26 cellular contexts compared by ENCODE assay signal in genomic region chr12:116933512-116934246, GRCh38. TPM values are rescaled to one million over a fixed set of nuclear protein-coding genes. Genes with fewer than 3 reads are reported as not detected.
A peak's percentile ranks its signal among the peaks of the same experiment; 100 is the strongest.
DNase-seq lines count a peak whose midpoint lies in the region; ATAC-seq, FAIRE-seq and TF ChIP-seq lines count a peak whose summit lies in the region.
"Had no signal": no experiment of that assay in that cellular context is flagged by ENCODE, and none has a peak within 500 bp of the region (broad histone marks: within the 10 kb centered on the region; RNA-seq: fewer than 3 reads in every experiment).

No MANE protein-coding gene starts in this region.

- H3K9me3 Mint-ChIP-seq in activated CD8-positive, alpha-beta memory T cell treated with anti-CD3 and anti-CD28 coated beads, Interleukin-2, amount 10 ng/mL, durations not matched to agents 7 days and 5 days (ENCODE audit: low read depth) = no peaks in the 10 kb centered on the region
- no peaks in the 10 kb centered on the region for H3K9me3 Mint-ChIP-seq in CD8-positive, alpha-beta T cell

- POLR2A ChIA-PET in RWPE1 (lab: Yijun Ruan, JAX; ENCODE audit: low non-redundant PET) = no interaction called here
- POLR2A ChIA-PET in CD8-positive, alpha-beta T cell (lab: Charles Lee) = no interaction called here

- peaks cover 44% of the 10 kb centered on the region for H3K36me3 Mint-ChIP-seq in activated CD8-positive, alpha-beta memory T cell treated with anti-CD3 and anti-CD28 coated beads, Interleukin-2, amount 10 ng/mL, durations not matched to agents 7 days and 5 days
- peaks cover 73% of the 10 kb centered on the region for H3K36me3 Mint-ChIP-seq in CD8-positive, alpha-beta T cell

- DNase-seq in NCI-H446 treated with DMSO at 0.1 percent for 48 hours (lab: John Stamatoyannopoulos, UW) (peak; percentile 26), keratinocyte (ENCODE audit: low read depth, low spot score) (no peak), RWPE1 (ENCODE audit: low spot score) (no peak)
- DNase-seq in activated CD8-positive, alpha-beta memory T cell treated with anti-CD3 and anti-CD28 coated beads, Interleukin-2, amount 10 ng/mL, durations not matched to agents 7 days and 5 days = no peak
- DNase-seq in stimulated activated CD4-positive, alpha-beta T cell treated with anti-CD3 and anti-CD28 coated beads, Interleukin-1b, Interleukin-23, amount 100 ng/mL, for 48 hours = no peak
- no peak for DNase-seq in CD8-positive, alpha-beta T cell
- DNase-seq: AML-193, COR-L47, DMS 273 treated with DMSO at 0.1 percent for 48 hours, DMS79 treated with DMSO at 0.1 percent for 48 hours, NCI-H2029 treated with DMSO at 0.1 percent for 48 hours, NCI-H226, NCI-H524, NCI-H774, OCI-M1, Right ventricle myocardium superior had no signal

- H3K27me3 ChIP-seq in BLaER1 (no peaks in the 10 kb centered on the region), endocrine pancreas (ENCODE audit: control insufficient read depth, insufficient read depth, low read length) (no peaks in the 10 kb centered on the region), keratinocyte (ENCODE audit: control insufficient read depth, extremely low read depth, insufficient read depth, low read length) (no peaks in the 10 kb centered on the region)
- no peaks in the 10 kb centered on the region for H3K27me3 ChIP-seq in CD8-positive, alpha-beta T cell (ENCODE audit: insufficient read depth, low read length)

- dilution Hi-C loops in keratinocyte (cut with MboI; ENCODE audit: extremely low pct_ligation_motif_present, low sequenced_read_pairs) = no loop called here

- ATAC-seq in activated CD8-positive, alpha-beta memory T cell treated with anti-CD3 and anti-CD28 coated beads, Interleukin-2, amount 10 ng/mL, durations not matched to agents 7 days and 5 days = no peak
- no peak for ATAC-seq in CD8-positive, alpha-beta T cell
- ATAC-seq: GM12878, GM23338, HepG2, K562 had no signal

- H4K20me1 ChIP-seq in BLaER1 (peaks cover 38% of the 10 kb centered on the region), keratinocyte (ENCODE audit: control insufficient read depth, extremely low read depth, insufficient read depth, low read length) (no peaks in the 10 kb centered on the region)

- peaks cover 54% of the 10 kb centered on the region for H3K36me3 ChIP-seq in BLaER1
- H3K36me3 ChIP-seq in endocrine pancreas (ENCODE audit: control insufficient read depth, insufficient read depth, low read length) = no peaks in the 10 kb centered on the region
- peaks cover 0 to 8% of the 10 kb centered on the region in 2 experiments for H3K36me3 ChIP-seq in keratinocyte (ENCODE audit: control insufficient read depth in 2 of 2, extremely low read depth in 1 of 2, insufficient read depth in 2 of 2, low read length in 2 of 2)
- H3K36me3 ChIP-seq in CD8-positive, alpha-beta T cell (ENCODE audit: insufficient read depth, low read length) = peaks cover 3% of the 10 kb centered on the region

- no peak overlapping the region for H3K27ac ChIP-seq in BLaER1
- no peak overlapping the region for H3K27ac ChIP-seq in keratinocyte (ENCODE audit: control insufficient read depth, insufficient read depth, low read length)
- H3K27ac ChIP-seq in RWPE1 = no peak overlapping the region
- no peak overlapping the region for H3K27ac ChIP-seq in CD8-positive, alpha-beta T cell (ENCODE audit: low read depth, low read length)
- H3K27ac ChIP-seq: HL-60 had no signal

- intact Hi-C loops in CD8-positive, alpha-beta T cell (cut with DNase I, micrococcal nuclease) = no loop called here

- peaks cover 7% of the 10 kb centered on the region for H3K4me1 Mint-ChIP-seq in activated CD8-positive, alpha-beta memory T cell treated with anti-CD3 and anti-CD28 coated beads, Interleukin-2, amount 10 ng/mL, durations not matched to agents 7 days and 5 days
- peaks cover 28% of the 10 kb centered on the region for H3K4me1 Mint-ChIP-seq in CD8-positive, alpha-beta T cell (ENCODE audit: low read depth)
- H3K4me1 Mint-ChIP-seq: GM23338 had no signal

- H3K9ac ChIP-seq in BLaER1 = peak overlapping the region; percentile 13; the same call in 1 of the 2 replicates
- peak overlapping the region; percentile 16 for H3K9ac ChIP-seq in endocrine pancreas (ENCODE audit: control insufficient read depth, insufficient read depth, low read length)
- no peak overlapping the region for H3K9ac ChIP-seq in keratinocyte (ENCODE audit: control insufficient read depth, extremely low read depth, insufficient read depth, low read length)

- H3K9me1 ChIP-seq in keratinocyte (ENCODE audit: control insufficient read depth, extremely low read depth, insufficient read depth, low read length) = no peaks in the 10 kb centered on the region

- no peak overlapping the region for H3K27ac Mint-ChIP-seq in activated CD8-positive, alpha-beta memory T cell treated with anti-CD3 and anti-CD28 coated beads, Interleukin-2, amount 10 ng/mL, durations not matched to agents 7 days and 5 days
- H3K27ac Mint-ChIP-seq in CD8-positive, alpha-beta T cell = no peak overlapping the region
- H3K27ac Mint-ChIP-seq: GM23338 had no signal

- no peak overlapping the region for H3K4me3 ChIP-seq in BLaER1
- H3K4me3 ChIP-seq in endocrine pancreas (ENCODE audit: control insufficient read depth, insufficient read depth, low read length) = no peak overlapping the region
- no peak overlapping the region for H3K4me3 ChIP-seq in keratinocyte (ENCODE audit: control insufficient read depth in 2 of 3, extremely low read depth in 1 of 3, insufficient read depth in 2 of 3, low read depth in 1 of 3, low read length in 3 of 3)
- H3K4me3 ChIP-seq in CD8-positive, alpha-beta T cell (ENCODE audit: low read depth, low read length) = no peak overlapping the region
- H3K4me3 ChIP-seq: GM12878, GM23338, HAP-1, K562 had no signal

- H3K4me3 Mint-ChIP-seq in activated CD8-positive, alpha-beta memory T cell treated with anti-CD3 and anti-CD28 coated beads, Interleukin-2, amount 10 ng/mL, durations not matched to agents 7 days and 5 days = no peak overlapping the region
- no peak overlapping the region for H3K4me3 Mint-ChIP-seq in CD8-positive, alpha-beta T cell
- H3K4me3 Mint-ChIP-seq: GM23338 had no signal

- H3K79me2 ChIP-seq in keratinocyte (ENCODE audit: control insufficient read depth, insufficient read depth, low read length) = no peaks in the 10 kb centered on the region

- no peak overlapping the region for H2AFZ ChIP-seq in keratinocyte (ENCODE audit: control insufficient read depth, low read length)
- H2AFZ ChIP-seq: GM23338 had no signal

- TF ChIP-seq CTCF in keratinocyte (optimal IDR thresholded peaks at IDR 0.05 in 1 of 3, IDR thresholded peaks at IDR 0.05 in 1 of 3, conservative IDR thresholded peaks at IDR 0.05 in 1 of 3; ENCODE audit: extremely low read depth in 1 of 3, insufficient read depth in 2 of 3, low read length in 3 of 3) = no peak
- TF ChIP-seq CTCF in RWPE1 (conservative IDR thresholded peaks at IDR 0.05; ENCODE audit: low read depth) = no peak
- no peak for TF ChIP-seq CTCF in CD8-positive, alpha-beta T cell (IDR thresholded peaks at IDR 0.05)

- H3K9me3 ChIP-seq in BLaER1 (peaks cover 7% of the 10 kb centered on the region; the same call in 1 of the 2 replicates), endocrine pancreas (ENCODE audit: control insufficient read depth, low read length) (no peaks in the 10 kb centered on the region), keratinocyte (ENCODE audit: control insufficient read depth, low read depth, low read length) (no peaks in the 10 kb centered on the region)
- H3K9me3 ChIP-seq in CD8-positive, alpha-beta T cell (ENCODE audit: low read length) = no peaks in the 10 kb centered on the region
- H3K9me3 ChIP-seq: HAP-1 had no signal

- H3K27me3 Mint-ChIP-seq in activated CD8-positive, alpha-beta memory T cell treated with anti-CD3 and anti-CD28 coated beads, Interleukin-2, amount 10 ng/mL, durations not matched to agents 7 days and 5 days = no peaks in the 10 kb centered on the region
- H3K27me3 Mint-ChIP-seq in CD8-positive, alpha-beta T cell (ENCODE audit: low read depth) = no peaks in the 10 kb centered on the region

- CTCF ChIA-PET in RWPE1 (lab: Yijun Ruan, JAX) = interaction anchor here (0.6 kb wide), 1 partner anchor 1689 kb away, joined by 3 read pairs; no protein-coding TSS in a partner anchor
- CTCF ChIA-PET in activated CD8-positive, alpha-beta memory T cell treated with anti-CD3 and anti-CD28 coated beads, Interleukin-2, amount 10 ng/mL, durations not matched to agents 7 days and 5 days (lab: Charles Lee) = no interaction called here
- CTCF ChIA-PET in CD8-positive, alpha-beta T cell (lab: Charles Lee) = no interaction called here

- H3K4me1 ChIP-seq in BLaER1 (peaks cover 40% of the 10 kb centered on the region), endocrine pancreas (ENCODE audit: control insufficient read depth, insufficient read depth, low read length) (peaks cover 20% of the 10 kb centered on the region), keratinocyte (ENCODE audit: control insufficient read depth, extremely low read depth, insufficient read depth, low read length) (no peaks in the 10 kb centered on the region)
- H3K4me1 ChIP-seq in CD8-positive, alpha-beta T cell (ENCODE audit: insufficient read depth, low read length) = no peaks in the 10 kb centered on the region

- H3K4me2 ChIP-seq in BLaER1 (peak overlapping the region; percentile 63), keratinocyte (ENCODE audit: control insufficient read depth, extremely low read depth, insufficient read depth, low read depth, low read length) (no peak overlapping the region)
- H3K4me2 ChIP-seq: GM23338 had no signal

- FAIRE-seq in keratinocyte (lab: Jason Lieb, UNC) = peak; percentile 5
- FAIRE-seq: GM12878, HepG2, K562 had no signal

RNA-seq across cellular contexts. Expression of gene FBXW8, which starts 22.9 kb away (rescaled TPM):
- polyA plus RNA-seq in keratinocyte = 5.0 to 5.2 TPM (median 5.1 TPM) in 3 replicates
- 4.6 TPM for polyA plus RNA-seq in keratinocyte (2011; ENCODE audit: low read depth)
- 2.5 and 2.9 TPM in 2 replicates for polyA plus RNA-seq in keratinocyte (2011; cell fraction: cytosol; rRNA removed)
- polyA plus RNA-seq in keratinocyte (2011; cell fraction: nucleus; rRNA removed) = 14.7 and 17.5 TPM in 2 replicates
- polyA plus RNA-seq in keratinocyte (2012; ENCODE audit: low replicate concordance) = 2.8 and 3.7 TPM in 2 replicates
- 6.1 to 12.8 TPM (median 6.6 TPM) in 3 replicates for polyA minus RNA-seq in keratinocyte
- polyA minus RNA-seq in keratinocyte (2011; cell fraction: cytosol; rRNA and poly(A)+ RNA removed) = 5.0 TPM
- 8.8 and 20.1 TPM in 2 replicates for polyA minus RNA-seq in keratinocyte (2011; cell fraction: nucleus; rRNA and poly(A)+ RNA removed)
- total RNA-seq in activated CD8-positive, alpha-beta memory T cell treated with anti-CD3 and anti-CD28 coated beads, Interleukin-2, amount 10 ng/mL, durations not matched to agents 7 days and 5 days = 10 to 100 TPM; 11.5 to 12.8 TPM
- total RNA-seq in CD8-positive, alpha-beta T cell = 1 to 10 TPM; 5.6 to 6.5 TPM

RNA-seq across cellular contexts. Expression of gene HRK, which starts 52.4 kb away (rescaled TPM):
- polyA plus RNA-seq in keratinocyte = 0.01 to 0.03 TPM (median 0.03 TPM) in 3 replicates
- not detected for polyA plus RNA-seq in keratinocyte (2011; ENCODE audit: low read depth)
- 0.02 and 0.05 TPM in 2 replicates for polyA plus RNA-seq in keratinocyte (2011; cell fraction: cytosol; rRNA removed)
- polyA plus RNA-seq in keratinocyte (2011; cell fraction: nucleus; rRNA removed) = 0.07 and 0.09 TPM in 2 replicates
- 0.05 and 0.11 TPM in 2 replicates for polyA plus RNA-seq in keratinocyte (2012; ENCODE audit: low replicate concordance)
- 0.10 TPM in 1 of 3 replicates, not detected in the others for polyA minus RNA-seq in keratinocyte
- polyA minus RNA-seq in keratinocyte (2011; cell fraction: cytosol; rRNA and poly(A)+ RNA removed) = not detected
- 0.11 TPM in 1 of 2 replicates, not detected in the other for polyA minus RNA-seq in keratinocyte (2011; cell fraction: nucleus; rRNA and poly(A)+ RNA removed)
- not detected for total RNA-seq in activated CD8-positive, alpha-beta memory T cell treated with anti-CD3 and anti-CD28 coated beads, Interleukin-2, amount 10 ng/mL, durations not matched to agents 7 days and 5 days
- under 1 TPM in 1 of 2 experiments, not detected in 1; 0.05 TPM for total RNA-seq in CD8-positive, alpha-beta T cell
- total RNA-seq: GM12878, HT-29 had no signal
- polyA plus RNA-seq: AG04450, GM12878, HepG2 had no signal
